31 cellular contexts compared by ENCODE assay signal in genomic region chr12:51534675-51535074, GRCh38.
"Had no signal": no experiment of that assay in that cellular context is flagged by ENCODE, and none has a peak within 500 bp of the region (broad histone marks: within the 10 kb centered on the region; RNA-seq: fewer than 3 reads in every experiment).

No MANE protein-coding gene starts in this region.

- H3K4me3 Mint-ChIP-seq: activated B cell treated with CpG ODN at 0.5 μM for 24 hours; activated CD8-positive, alpha-beta T cell treated with anti-CD3 and anti-CD28 coated beads for 36 hours; activated naive CD8-positive, alpha-beta T cell treated with anti-CD3 and anti-CD28 coated beads, Interleukin-2, amount 10 ng/mL, durations not matched to agents 7 days and 5 days; activated T-cell treated with anti-CD3 and anti-CD28 coated beads, Interleukin-2, amount 50 U/mL, for 4 hours; activated T-helper 17 cell treated with anti-CD3 and anti-CD28 coated beads, Interleukin-2, amount 50 U/mL, for 72 hours; T-helper 17 cell; T-helper 2 cell treated with Interferon-gamma antibody and Interleukin-4, amounts not matched to agents 5 μg/mL and 100 μg/mL, for 36 hours had no signal

- ATAC-seq: activated CD4-positive, CD25-positive, alpha-beta regulatory T cell treated with anti-CD3 and anti-CD28 coated beads, Interleukin-2, amount 50 U/mL, for 24 hours; activated CD8-positive, alpha-beta T cell treated with anti-CD3 and anti-CD28 coated beads for 36 hours; activated naive CD4-positive, alpha-beta T cell treated with anti-CD3 and anti-CD28 coated beads, Interleukin-2, amount 50 U/mL, for 72 hours; activated T-cell treated with anti-CD3 and anti-CD28 coated beads, Interleukin-2, amount 50 U/mL, for 4 hours; activated T-helper 17 cell treated with anti-CD3 and anti-CD28 coated beads, Interleukin-2, amount 50 U/mL, for 72 hours; esophagus mucosa; foreskin keratinocyte; gastrocnemius medialis; heart right ventricle; T-helper 17 cell had no signal

- H3K4me1 Mint-ChIP-seq: activated T-helper 17 cell treated with anti-CD3 and anti-CD28 coated beads, Interleukin-2, amount 50 U/mL, for 72 hours had no signal

- H3K9me3 Mint-ChIP-seq: activated B cell treated with CpG ODN at 0.5 μM for 24 hours; activated CD8-positive, alpha-beta T cell treated with anti-CD3 and anti-CD28 coated beads for 36 hours; activated naive CD4-positive, alpha-beta T cell treated with anti-CD3 and anti-CD28 coated beads, Interleukin-2, amount 50 U/mL, for 72 hours; activated naive CD8-positive, alpha-beta T cell treated with anti-CD3 and anti-CD28 coated beads, Interleukin-2, amount 10 ng/mL, durations not matched to agents 7 days and 5 days; activated T-cell treated with anti-CD3 and anti-CD28 coated beads, Interleukin-2, amount 50 U/mL, for 4 hours; activated T-helper 17 cell treated with anti-CD3 and anti-CD28 coated beads, Interleukin-2, amount 50 U/mL, for 72 hours; brain; T-helper 2 cell treated with Interferon-gamma antibody and Interleukin-4, amounts not matched to agents 5 μg/mL and 100 μg/mL, for 36 hours had no signal

- H3K4me1 ChIP-seq: ascending aorta, breast epithelium, colonic mucosa, foreskin keratinocyte, gastrocnemius medialis, heart right ventricle had no signal

- H3K4me3 ChIP-seq: ascending aorta, breast epithelium, cardiac muscle cell, colonic mucosa, gastrocnemius medialis, heart right ventricle had no signal

- H3K27ac Mint-ChIP-seq: activated B cell treated with CpG ODN at 0.5 μM for 24 hours; activated CD8-positive, alpha-beta T cell treated with anti-CD3 and anti-CD28 coated beads for 36 hours; activated naive CD4-positive, alpha-beta T cell treated with anti-CD3 and anti-CD28 coated beads, Interleukin-2, amount 50 U/mL, for 72 hours; activated naive CD8-positive, alpha-beta T cell treated with anti-CD3 and anti-CD28 coated beads, Interleukin-2, amount 10 ng/mL, durations not matched to agents 7 days and 5 days; activated T-helper 17 cell treated with anti-CD3 and anti-CD28 coated beads, Interleukin-2, amount 50 U/mL, for 72 hours; brain; T-helper 17 cell; T-helper 2 cell treated with Interferon-gamma antibody and Interleukin-4, amounts not matched to agents 5 μg/mL and 100 μg/mL, for 36 hours had no signal

- H3K36me3 ChIP-seq: ascending aorta, breast epithelium, cardiac muscle cell, colonic mucosa, gastrocnemius medialis, heart right ventricle, WERI-Rb-1 had no signal

- H3K27me3 ChIP-seq: ascending aorta, cardiac muscle cell, colonic mucosa had no signal

- H3K27ac ChIP-seq: ascending aorta, breast epithelium, cardiac muscle cell, colonic mucosa, foreskin keratinocyte, gastrocnemius medialis, heart right ventricle, WERI-Rb-1 had no signal

- DNase-seq: activated B cell treated with CpG ODN at 0.5 μM for 24 hours; activated CD4-positive, alpha-beta T cell treated with anti-CD3 and anti-CD28 coated beads for 48 hours; activated CD4-positive, alpha-beta T cell treated with anti-CD3 and anti-CD28 coated beads, Interleukin-2, amount 50 U/mL, for 1 hour; activated CD4-positive, alpha-beta T cell treated with anti-CD3 and anti-CD28 coated beads, Interleukin-2, amount 50 U/mL, for 48 hours; activated CD8-positive, alpha-beta memory T cell treated with anti-CD3 and anti-CD28 coated beads for 24 hours; activated CD8-positive, alpha-beta T cell treated with anti-CD3 and anti-CD28 coated beads for 36 hours; activated effector memory CD4-positive, alpha-beta T cell treated with Interleukin-2 at 50 U/mL for 16 hours; activated gamma-delta T cell treated with Interleukin-2 at 50 U/mL for 16 hours; activated naive CD4-positive, alpha-beta T cell treated with Interleukin-2 at 50 U/mL for 16 hours; activated naive CD8-positive, alpha-beta T cell treated with anti-CD3 and anti-CD28 coated beads, Interleukin-2, amount 10 ng/mL, durations not matched to agents 7 days and 5 days; activated T-cell treated with anti-CD3 and anti-CD28 coated beads, Interleukin-2, amount 50 U/mL, for 4 hours; central memory CD4-positive, alpha-beta T cell; cerebellar nuclear complex; colonic mucosa; effector CD8-positive, alpha-beta T cell; foreskin keratinocyte; gastrocnemius medialis; heart right ventricle; T-helper 1 cell; T-helper 17 cell; T1000; WERI-Rb-1 had no signal

- H3K36me3 Mint-ChIP-seq: activated naive CD4-positive, alpha-beta T cell treated with anti-CD3 and anti-CD28 coated beads, Interleukin-2, amount 50 U/mL, for 72 hours; activated naive CD8-positive, alpha-beta T cell treated with anti-CD3 and anti-CD28 coated beads, Interleukin-2, amount 10 ng/mL, durations not matched to agents 7 days and 5 days; brain had no signal

- H3K9me3 ChIP-seq: ascending aorta, breast epithelium, colonic mucosa, gastrocnemius medialis, heart right ventricle had no signal
